In the genomic region with DNA sequence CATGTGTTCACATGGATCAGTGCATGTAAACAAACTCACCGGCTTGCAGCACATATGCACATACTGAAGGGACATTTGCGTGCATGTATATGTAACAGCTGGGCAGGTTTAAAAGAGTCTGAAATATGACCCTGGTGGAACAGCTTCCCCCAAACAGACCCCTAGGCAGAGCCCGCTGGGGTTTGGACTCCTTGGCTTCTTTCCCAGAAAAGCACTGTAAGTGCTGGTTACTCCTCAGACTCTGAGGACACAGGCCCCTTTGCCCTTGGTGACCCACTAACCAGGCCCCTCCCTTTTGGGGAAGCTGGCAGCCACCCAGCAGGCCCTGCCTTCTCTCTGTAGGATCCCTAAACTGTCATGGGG, we compare ENCODE assay signal across 12 cellular contexts.
A peak's percentile ranks its signal among the peaks of the same experiment; 100 is the strongest.
DNase-seq lines count a peak whose midpoint lies in the region; ATAC-seq and TF ChIP-seq lines count a peak whose summit lies in the region.
"Had no signal": no experiment of that assay in that cellular context is flagged by ENCODE, and none has a peak within 500 bp of the region (broad histone marks: within the 10 kb centered on the region; RNA-seq: fewer than 3 reads in every experiment).

No MANE protein-coding gene starts in this region.

- H3K9me3 Mint-ChIP-seq in activated CD4-positive, alpha-beta T cell treated with anti-CD3 and anti-CD28 coated beads, Interleukin-2, amount 10 ng/mL, durations not matched to agents 7 days and 5 days = no peaks in the 10 kb centered on the region
- H3K9me3 Mint-ChIP-seq: activated T-helper 1 cell treated with anti-CD3 and anti-CD28 coated beads, Interleukin-12 subunit alpha, Interleukin-12 subunit beta, Interleukin-2, Interleukin-4 antibody, amounts not matched to agents 30 ng/mL and 10 ng/mL and 1 ng/mL, durations not matched to agents 14 hours and 24 hours and 36 hours had no signal

- no peak for ATAC-seq in HG02642 (IDR thresholded peaks at IDR 0.05; ENCODE audit: poor library complexity, unreplicated experiment)
- ATAC-seq: Panc1 had no signal

- POLR2A ChIA-PET in AG04450 (lab: Yijun Ruan, JAX) = interaction anchor here (0.6 to 1.5 kb wide), 5 partner anchors 20 to 876 kb away, joined by 3 to 5 read pairs (median 4); no protein-coding TSS in a partner anchor
- POLR2A ChIA-PET in activated CD4-positive, alpha-beta T cell treated with anti-CD3 and anti-CD28 coated beads, Interleukin-2, amount 10 ng/mL, durations not matched to agents 7 days and 5 days (lab: Charles Lee) = no interaction called here

- peak overlapping the region; percentile 32 for H3K27ac ChIP-seq in AG04450 (ENCODE audit: low read depth, low read length)
- H3K27ac ChIP-seq: ovary had no signal

- DNase-seq in AG04450 (ENCODE audit: low read depth, low spot score) (no peak), LHCN-M2 (ENCODE audit: low read depth) (peak; percentile 77), NCI-H82 (lab: John Stamatoyannopoulos, UW) (peak; percentile 88), fibroblast of mammary gland (ENCODE audit: low read depth) (peak; percentile 56), GDM1 (lab: John Stamatoyannopoulos, UW) (no peak)
- DNase-seq in activated CD4-positive, alpha-beta T cell treated with anti-CD3 and anti-CD28 coated beads, Interleukin-2, amount 10 ng/mL, durations not matched to agents 7 days and 5 days = no peak
- DNase-seq in effector CD4-positive, alpha-beta T cell = no peak
- DNase-seq: stimulated activated CD4-positive, alpha-beta T cell treated with anti-CD3 and anti-CD28 coated beads, Interleukin-4, amount 100 ng/mL, for 1 hour had no signal

- no peaks in the 10 kb centered on the region for H3K9me3 ChIP-seq in AG04450 (ENCODE audit: control insufficient read depth, insufficient read depth, low read length)
- H3K9me3 ChIP-seq: ovary had no signal

- CTCF ChIA-PET in AG04450 (lab: Charles Lee) = interaction anchor here (0.6 to 1.4 kb wide), 4 partner anchors 37 to 97 kb away, joined by 3 to 5 read pairs (median 3); no protein-coding TSS in a partner anchor
- CTCF ChIA-PET in activated CD4-positive, alpha-beta T cell treated with anti-CD3 and anti-CD28 coated beads, Interleukin-2, amount 10 ng/mL, durations not matched to agents 7 days and 5 days (lab: Charles Lee) = interaction anchor here (0.6 to 1.0 kb wide), 2 partner anchors 14 to 21 kb away, joined by 3 read pairs; no protein-coding TSS in a partner anchor

- H3K27me3 ChIP-seq in AG04450 (ENCODE audit: control insufficient read depth, insufficient read depth, low read length) = no peaks in the 10 kb centered on the region
- H3K27me3 ChIP-seq: ovary had no signal

- TF ChIP-seq CTCF in AG04450 (IDR thresholded peaks at IDR 0.05; ENCODE audit: low read depth, low read length) = no peak
- TF ChIP-seq CTCF in fibroblast of mammary gland (conservative IDR thresholded peaks at IDR 0.05; ENCODE audit: control insufficient read depth, insufficient read depth, low read depth, low read length) = no peak

- no peaks in the 10 kb centered on the region for H3K4me1 Mint-ChIP-seq in activated CD4-positive, alpha-beta T cell treated with anti-CD3 and anti-CD28 coated beads, Interleukin-2, amount 10 ng/mL, durations not matched to agents 7 days and 5 days

- peaks cover 4% of the 10 kb centered on the region for H3K27me3 Mint-ChIP-seq in activated CD4-positive, alpha-beta T cell treated with anti-CD3 and anti-CD28 coated beads, Interleukin-2, amount 10 ng/mL, durations not matched to agents 7 days and 5 days

- H3K27ac Mint-ChIP-seq in activated CD4-positive, alpha-beta T cell treated with anti-CD3 and anti-CD28 coated beads, Interleukin-2, amount 10 ng/mL, durations not matched to agents 7 days and 5 days = no peak overlapping the region
- H3K27ac Mint-ChIP-seq: activated T-helper 1 cell treated with anti-CD3 and anti-CD28 coated beads, Interleukin-12 subunit alpha, Interleukin-12 subunit beta, Interleukin-2, Interleukin-4 antibody, amounts not matched to agents 30 ng/mL and 10 ng/mL and 1 ng/mL, durations not matched to agents 14 hours and 24 hours and 36 hours had no signal

- H3K4me3 ChIP-seq in AG04450 (ENCODE audit: low read depth, low read length) (no peak overlapping the region), fibroblast of mammary gland (ENCODE audit: control insufficient read depth, low read depth, low read length) (no peak overlapping the region)
- H3K4me3 ChIP-seq: ovary had no signal

- no peak overlapping the region for H3K4me3 Mint-ChIP-seq in activated CD4-positive, alpha-beta T cell treated with anti-CD3 and anti-CD28 coated beads, Interleukin-2, amount 10 ng/mL, durations not matched to agents 7 days and 5 days
- H3K4me3 Mint-ChIP-seq: activated T-helper 1 cell treated with anti-CD3 and anti-CD28 coated beads, Interleukin-12 subunit alpha, Interleukin-12 subunit beta, Interleukin-2, Interleukin-4 antibody, amounts not matched to agents 30 ng/mL and 10 ng/mL and 1 ng/mL, durations not matched to agents 14 hours and 24 hours and 36 hours had no signal

- no peaks in the 10 kb centered on the region for H3K36me3 Mint-ChIP-seq in activated CD4-positive, alpha-beta T cell treated with anti-CD3 and anti-CD28 coated beads, Interleukin-2, amount 10 ng/mL, durations not matched to agents 7 days and 5 days (ENCODE audit: low read depth)

Comparison
In these comparisons a context has a peak if more than half of its experiments do, and no peak if none do; other contexts are left out.
1. DNase-seq: peak in LHCN-M2 (single experiment), NCI-H82 (single experiment) and fibroblast of mammary gland (single experiment); none in AG04450 (single experiment), GDM1 (single experiment), activated CD4-positive, alpha-beta T cell treated with anti-CD3 and anti-CD28 coated beads, Interleukin-2, amount 10 ng/mL, durations not matched to agents 7 days and 5 days (single experiment) and effector CD4-positive, alpha-beta T cell (single experiment).